Comparison of ENCODE assay signal across 26 cellular contexts in the genomic region with DNA sequence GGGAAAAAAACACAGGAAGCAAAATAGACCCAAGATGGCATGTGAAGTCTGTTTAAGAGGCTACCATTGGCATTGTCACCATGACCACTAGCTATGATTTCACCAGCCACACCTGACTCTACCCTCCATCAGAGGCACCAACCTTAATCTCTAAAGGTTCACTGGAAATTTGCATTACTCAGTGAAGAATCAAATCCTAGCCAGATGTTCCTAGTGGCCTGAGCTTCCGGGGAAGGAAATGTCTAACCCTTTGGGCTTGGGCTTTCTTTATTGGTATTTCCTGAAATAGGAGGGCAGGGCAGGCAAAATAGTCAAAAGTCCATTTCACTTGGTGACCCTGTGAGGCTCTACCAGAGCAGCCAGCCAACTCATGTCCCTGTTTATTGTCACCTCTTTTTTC.
DNase-seq lines count a peak whose midpoint lies in the region; ATAC-seq, FAIRE-seq and TF ChIP-seq lines count a peak whose summit lies in the region.
"Had no signal": no experiment of that assay in that cellular context is flagged by ENCODE, and none has a peak within 500 bp of the region (broad histone marks: within the 10 kb centered on the region; RNA-seq: fewer than 3 reads in every experiment).

No MANE protein-coding gene starts in this region.

- H3K79me2 ChIP-seq in astrocyte (ENCODE audit: insufficient read depth, low read length) (no peaks in the 10 kb centered on the region), keratinocyte (ENCODE audit: control insufficient read depth, insufficient read depth, low read length) (no peaks in the 10 kb centered on the region)

- H3K27me3 ChIP-seq in astrocyte (ENCODE audit: insufficient read depth, low read length) (no peaks in the 10 kb centered on the region), keratinocyte (ENCODE audit: control insufficient read depth, extremely low read depth, insufficient read depth, low read length) (no peaks in the 10 kb centered on the region)

- H3K36me3 Mint-ChIP-seq in HFFc6 (ENCODE audit: low read depth) (no peaks in the 10 kb centered on the region; the same call in 1 of the 2 replicates), astrocyte (ENCODE audit: low read depth, unreplicated experiment) (no peaks in the 10 kb centered on the region), osteocyte (ENCODE audit: unreplicated experiment) (no peaks in the 10 kb centered on the region)
- H3K36me3 Mint-ChIP-seq: activated naive CD4-positive, alpha-beta T cell treated with anti-CD3 and anti-CD28 coated beads, Interleukin-2, amount 50 U/mL, for 72 hours; naive B cell had no signal

- dilution Hi-C loops in keratinocyte (cut with MboI; ENCODE audit: extremely low pct_ligation_motif_present, low sequenced_read_pairs), result no loop called here

- H3K4me1 Mint-ChIP-seq in HFFc6 (ENCODE audit: low read depth) (peaks cover 62% of the 10 kb centered on the region), astrocyte (ENCODE audit: low read depth, unreplicated experiment) (peaks cover 44% of the 10 kb centered on the region), osteocyte (ENCODE audit: unreplicated experiment) (peaks cover 61% of the 10 kb centered on the region)
- H3K4me1 Mint-ChIP-seq: naive B cell had no signal

- H3K27ac Mint-ChIP-seq in HFFc6 (peak overlapping the region; percentile 82), astrocyte (ENCODE audit: unreplicated experiment) (peak overlapping the region; percentile 89), osteocyte (ENCODE audit: unreplicated experiment) (peak overlapping the region; percentile 79)
- H3K27ac Mint-ChIP-seq: activated naive CD4-positive, alpha-beta T cell treated with anti-CD3 and anti-CD28 coated beads, Interleukin-2, amount 50 U/mL, for 72 hours; activated T-helper 1 cell treated with anti-CD3 and anti-CD28 coated beads, Interleukin-12 subunit alpha, Interleukin-12 subunit beta, Interleukin-2, Interleukin-4 antibody, amounts not matched to agents 30 ng/mL and 10 ng/mL and 1 ng/mL, durations not matched to agents 14 hours and 24 hours and 36 hours; stimulated activated naive CD8-positive, alpha-beta T cell treated with anti-CD3 and anti-CD28 coated beads, Interleukin-15, Interleukin-2, amounts not matched to agents 100 ng/mL and 50 ng/mL, for 24 hours had no signal

- no peak overlapping the region for H3K27ac ChIP-seq in astrocyte (ENCODE audit: low read depth, low read length)
- peak overlapping the region; percentile 84 for H3K27ac ChIP-seq in keratinocyte (ENCODE audit: control insufficient read depth, insufficient read depth, low read length)
- H3K27ac ChIP-seq: C4-2B had no signal

- H3K9me3 Mint-ChIP-seq in HFFc6 (peaks cover 10% of the 10 kb centered on the region; the same call in 1 of the 2 replicates), astrocyte (ENCODE audit: unreplicated experiment) (no peaks in the 10 kb centered on the region), osteocyte (ENCODE audit: unreplicated experiment) (peaks cover 6% of the 10 kb centered on the region)
- H3K9me3 Mint-ChIP-seq: stimulated activated naive CD8-positive, alpha-beta T cell treated with anti-CD3 and anti-CD28 coated beads, Interleukin-15, Interleukin-2, amounts not matched to agents 100 ng/mL and 50 ng/mL, for 24 hours had no signal

- TF ChIP-seq CTCF in HFFc6 (IDR thresholded peaks at IDR 0.05) (no peak), astrocyte (IDR thresholded peaks at IDR 0.05; ENCODE audit: insufficient read depth, low read depth, low read length) (no peak), keratinocyte (optimal IDR thresholded peaks at IDR 0.05 in 1 of 3, IDR thresholded peaks at IDR 0.05 in 1 of 3, conservative IDR thresholded peaks at IDR 0.05 in 1 of 3; ENCODE audit: extremely low read depth in 1 of 3, insufficient read depth in 2 of 3, low read length in 3 of 3) (no peak), osteocyte (IDR thresholded peaks at IDR 0.05) (no peak)

- H3K9ac ChIP-seq in astrocyte (ENCODE audit: low read length), result no peak overlapping the region
- H3K9ac ChIP-seq in keratinocyte (ENCODE audit: control insufficient read depth, extremely low read depth, insufficient read depth, low read length), result peak overlapping the region; percentile 49

- no peaks in the 10 kb centered on the region for H3K9me3 ChIP-seq in astrocyte (ENCODE audit: insufficient read depth, low read depth, low read length)
- no peaks in the 10 kb centered on the region for H3K9me3 ChIP-seq in keratinocyte (ENCODE audit: control insufficient read depth, low read depth, low read length)

- H4K20me1 ChIP-seq in astrocyte (ENCODE audit: insufficient read depth, low read length), result no peaks in the 10 kb centered on the region
- H4K20me1 ChIP-seq in keratinocyte (ENCODE audit: control insufficient read depth, extremely low read depth, insufficient read depth, low read length), result no peaks in the 10 kb centered on the region

- no peak for ATAC-seq in HG03520 (IDR thresholded peaks at IDR 0.05; ENCODE audit: unreplicated experiment)
- ATAC-seq: activated naive CD4-positive, alpha-beta T cell treated with anti-CD3 and anti-CD28 coated beads, Interleukin-2, amount 50 U/mL, for 72 hours; K562; SK-N-SH treated with all-trans-retinoic acid at 6 μM for 48 hours; WTC11 had no signal

- no peaks in the 10 kb centered on the region for H3K9me1 ChIP-seq in keratinocyte (ENCODE audit: control insufficient read depth, extremely low read depth, insufficient read depth, low read length)

- no peak overlapping the region for H2AFZ ChIP-seq in astrocyte (ENCODE audit: low read depth, low read length)
- peak overlapping the region; percentile 26 for H2AFZ ChIP-seq in keratinocyte (ENCODE audit: control insufficient read depth, low read length)

- no peaks in the 10 kb centered on the region for H3K36me3 ChIP-seq in astrocyte (ENCODE audit: insufficient read depth, low read length)
- no peaks in the 10 kb centered on the region for H3K36me3 ChIP-seq in keratinocyte (ENCODE audit: control insufficient read depth in 2 of 2, extremely low read depth in 1 of 2, insufficient read depth in 2 of 2, low read length in 2 of 2)

- H3K4me2 ChIP-seq in astrocyte (ENCODE audit: low read length) (peak overlapping the region; percentile 22), keratinocyte (ENCODE audit: control insufficient read depth, extremely low read depth, insufficient read depth, low read depth, low read length) (peak overlapping the region; percentile 17)

- H3K4me1 ChIP-seq in astrocyte (ENCODE audit: insufficient read depth, low read length), result peaks cover 27% of the 10 kb centered on the region
- H3K4me1 ChIP-seq in keratinocyte (ENCODE audit: control insufficient read depth, extremely low read depth, insufficient read depth, low read length), result peaks cover 50% of the 10 kb centered on the region

- H3K4me3 Mint-ChIP-seq in HFFc6 (no peak overlapping the region), astrocyte (ENCODE audit: unreplicated experiment) (no peak overlapping the region), osteocyte (ENCODE audit: unreplicated experiment) (no peak overlapping the region)
- H3K4me3 Mint-ChIP-seq: activated T-helper 1 cell treated with anti-CD3 and anti-CD28 coated beads, Interleukin-12 subunit alpha, Interleukin-12 subunit beta, Interleukin-2, Interleukin-4 antibody, amounts not matched to agents 30 ng/mL and 10 ng/mL and 1 ng/mL, durations not matched to agents 14 hours and 24 hours and 36 hours; stimulated activated naive CD8-positive, alpha-beta T cell treated with anti-CD3 and anti-CD28 coated beads, Interleukin-15, Interleukin-2, amounts not matched to agents 100 ng/mL and 50 ng/mL, for 24 hours; WTC11 had no signal

- no peak for FAIRE-seq in astrocyte (lab: Jason Lieb, UNC)
- peak; percentile 46 for FAIRE-seq in keratinocyte (lab: Jason Lieb, UNC)
- FAIRE-seq: D721Med, K562 had no signal

- H3K27me3 Mint-ChIP-seq in HFFc6 (ENCODE audit: insufficient read depth), result no peaks in the 10 kb centered on the region; the same call in 1 of the 2 replicates
- no peaks in the 10 kb centered on the region for H3K27me3 Mint-ChIP-seq in astrocyte (ENCODE audit: low read depth, unreplicated experiment)
- H3K27me3 Mint-ChIP-seq in osteocyte (ENCODE audit: unreplicated experiment), result no peaks in the 10 kb centered on the region
- H3K27me3 Mint-ChIP-seq: naive B cell; stimulated activated naive CD8-positive, alpha-beta T cell treated with anti-CD3 and anti-CD28 coated beads, Interleukin-15, Interleukin-2, amounts not matched to agents 100 ng/mL and 50 ng/mL, for 24 hours had no signal

- DNase-seq in HFFc6 (no peak), astrocyte (ENCODE audit: low read depth) (no peak), keratinocyte (ENCODE audit: low read depth, low spot score) (no peak), osteocyte (ENCODE audit: extremely low spot score, unreplicated experiment) (no peak), NCI-H446 treated with DMSO at 0.1 percent for 48 hours (lab: John Stamatoyannopoulos, UW) (no peak), NOMO-1 treated with dmso at 0.1 percent for 144 hours (lab: John Stamatoyannopoulos, UW; ENCODE audit: unreplicated experiment) (no peak)
- DNase-seq in stimulated activated naive CD4-positive, alpha-beta T cell (lab: John Stamatoyannopoulos, UW), result no peak
- DNase-seq: activated CD4-positive, alpha-beta T cell treated with anti-CD3 and anti-CD28 coated beads, Interleukin-2, amount 50 U/mL, for 1 hour; anterior cingulate cortex; central memory CD4-positive, alpha-beta T cell; mesendoderm; naive B cell; NCI-H146; NCI-H524 treated with DMSO at 0.1 percent for 48 hours; occipital lobe; RPMI8226; stimulated activated CD4-positive, alpha-beta T cell treated with anti-CD3 and anti-CD28 coated beads, Interleukin-12 subunit alpha, Interleukin-12 subunit beta, amount 100 ng/mL, for 4 hours had no signal

- H3K4me3 ChIP-seq in astrocyte (ENCODE audit: insufficient read depth, low read depth, low read length), result no peak overlapping the region
- no peak overlapping the region for H3K4me3 ChIP-seq in keratinocyte (ENCODE audit: control insufficient read depth in 2 of 3, extremely low read depth in 1 of 3, insufficient read depth in 2 of 3, low read depth in 1 of 3, low read length in 3 of 3)
- H3K4me3 ChIP-seq: K562 had no signal
